In genomic region chr16:23494188-23494587, GRCh38 we compare ENCODE assay signal across 13 cellular contexts.
"Had no signal": no experiment of that assay in that cellular context is flagged by ENCODE, and none has a peak within 500 bp of the region (broad histone marks: within the 10 kb centered on the region; RNA-seq: fewer than 3 reads in every experiment).

No MANE protein-coding gene starts in this region.

- H3K4me3 ChIP-seq: adrenal gland had no signal

- H3K27ac ChIP-seq: adrenal gland, VCaP had no signal

- H3K4me3 Mint-ChIP-seq: activated CD8-positive, alpha-beta T cell treated with anti-CD3 and anti-CD28 coated beads, Interleukin-2, amount 10 ng/mL, durations not matched to agents 7 days and 5 days; activated naive CD4-positive, alpha-beta T cell treated with anti-CD3 and anti-CD28 coated beads for 36 hours; effector memory CD8-positive, alpha-beta T cell; nephron progenitor cell had no signal

- H3K27me3 Mint-ChIP-seq: effector memory CD8-positive, alpha-beta T cell had no signal

- H3K9me3 Mint-ChIP-seq: activated naive CD4-positive, alpha-beta T cell treated with anti-CD3 and anti-CD28 coated beads for 36 hours; effector memory CD8-positive, alpha-beta T cell; nephron progenitor cell had no signal

- H3K27me3 ChIP-seq: adrenal gland had no signal

- H3K27ac Mint-ChIP-seq: activated naive CD4-positive, alpha-beta T cell treated with anti-CD3 and anti-CD28 coated beads for 36 hours; nephron progenitor cell had no signal

- DNase-seq: activated CD4-positive, alpha-beta T cell treated with anti-CD3 and anti-CD28 coated beads for 48 hours; activated CD8-positive, alpha-beta memory T cell treated with anti-CD3 and anti-CD28 coated beads, Interleukin-2, amount 50 U/mL, for 48 hours; activated CD8-positive, alpha-beta T cell treated with anti-CD3 and anti-CD28 coated beads, Interleukin-2, amount 10 ng/mL, durations not matched to agents 7 days and 5 days; activated naive CD4-positive, alpha-beta T cell treated with anti-CD3 and anti-CD28 coated beads for 36 hours; adrenal gland; central memory CD4-positive, alpha-beta T cell; cortex of kidney; effector memory CD8-positive, alpha-beta T cell; left colon; nephron progenitor cell; stimulated activated CD4-positive, alpha-beta T cell treated with anti-CD3 and anti-CD28 coated beads, Interleukin-2, amount 100 ng/mL, for 48 hours; stimulated activated naive CD8-positive, alpha-beta T cell treated with anti-CD3 and anti-CD28 coated beads, Interleukin-15, Interleukin-2, amounts not matched to agents 100 U/mL and 50 U/mL, for 24 hours had no signal

- ATAC-seq: activated CD8-positive, alpha-beta T cell treated with anti-CD3 and anti-CD28 coated beads, Interleukin-2, amount 10 ng/mL, durations not matched to agents 7 days and 5 days; effector memory CD8-positive, alpha-beta T cell; left colon; stimulated activated naive CD8-positive, alpha-beta T cell treated with anti-CD3 and anti-CD28 coated beads, Interleukin-15, Interleukin-2, amounts not matched to agents 100 U/mL and 50 U/mL, for 24 hours had no signal

- H3K9me3 ChIP-seq: adrenal gland had no signal
